ENCODE assay signal across 24 cellular contexts in genomic region chr19:17543991-17544390, GRCh38. TPM values are rescaled to one million over a fixed set of nuclear protein-coding genes. Genes with fewer than 3 reads are reported as not detected.
DNase-seq lines count a peak whose midpoint lies in the region; ATAC-seq and TF ChIP-seq lines count a peak whose summit lies in the region.
"Had no signal": no experiment of that assay in that cellular context is flagged by ENCODE, and none has a peak within 500 bp of the region (broad histone marks: within the 10 kb centered on the region; RNA-seq: fewer than 3 reads in every experiment).

No MANE protein-coding gene starts in this region.

- intact Hi-C loops in dendritic cell treated with granulocyte-macrophage colony-stimulating factor and Interleukin-4, amounts not matched to agents 40 ng/mL and 50 ng/mL, for 4 days (cut with micrococcal nuclease), result no loop called here

- no peak overlapping the region for H3K4me3 Mint-ChIP-seq in dendritic cell treated with granulocyte-macrophage colony-stimulating factor and Interleukin-4, amounts not matched to agents 40 ng/mL and 50 ng/mL, for 4 days
- H3K4me3 Mint-ChIP-seq in stimulated activated naive B cell treated with anti-CD40 and anti-IgM and Interleukin-4, amounts not matched to agents 10 μg/mL and 1 μg/mL and 100 μg/mL, for 72 hours, result no peak overlapping the region
- H3K4me3 Mint-ChIP-seq in glutamatergic neuron (ENCODE audit: unreplicated experiment), result no peak overlapping the region
- H3K4me3 Mint-ChIP-seq: CD14-positive monocyte had no signal

- no peak for ATAC-seq in stimulated activated naive B cell treated with anti-CD40 and anti-IgM and Interleukin-4, amounts not matched to agents 10 μg/mL and 1 μg/mL and 100 μg/mL, for 72 hours (replicated peaks)
- ATAC-seq: A549, Panc1 had no signal

- peaks cover 4% of the 10 kb centered on the region for H3K27me3 Mint-ChIP-seq in dendritic cell treated with granulocyte-macrophage colony-stimulating factor and Interleukin-4, amounts not matched to agents 40 ng/mL and 50 ng/mL, for 4 days
- H3K27me3 Mint-ChIP-seq in stimulated activated naive B cell treated with anti-CD40 and anti-IgM and Interleukin-4, amounts not matched to agents 10 μg/mL and 1 μg/mL and 100 μg/mL, for 72 hours, result no peaks in the 10 kb centered on the region
- H3K27me3 Mint-ChIP-seq in glutamatergic neuron (ENCODE audit: unreplicated experiment), result peaks cover 9% of the 10 kb centered on the region

- no peaks in the 10 kb centered on the region for H3K9me3 Mint-ChIP-seq in dendritic cell treated with granulocyte-macrophage colony-stimulating factor and Interleukin-4, amounts not matched to agents 40 ng/mL and 50 ng/mL, for 4 days
- H3K9me3 Mint-ChIP-seq in stimulated activated naive B cell treated with anti-CD40 and anti-IgM and Interleukin-4, amounts not matched to agents 10 μg/mL and 1 μg/mL and 100 μg/mL, for 72 hours, result no peaks in the 10 kb centered on the region
- H3K9me3 Mint-ChIP-seq in glutamatergic neuron (ENCODE audit: unreplicated experiment), result peaks cover 6% of the 10 kb centered on the region

- no peak for TF ChIP-seq CTCF in glutamatergic neuron (IDR thresholded peaks at IDR 0.05; ENCODE audit: partially characterized antibody, unreplicated experiment)

- peak; percentile 57 for DNase-seq in CD1c-positive myeloid dendritic cell (ENCODE audit: extremely low spot score)
- peak; percentile 86 for DNase-seq in MV-4-11 (lab: John Stamatoyannopoulos, UW)
- no peak for DNase-seq in stimulated activated naive B cell treated with anti-CD40 and anti-IgM and Interleukin-4, amounts not matched to agents 10 μg/mL and 1 μg/mL and 100 μg/mL, for 72 hours
- DNase-seq in NCI-H146 treated with DMSO at 0.1 percent for 48 hours (lab: John Stamatoyannopoulos, UW; ENCODE audit: unreplicated experiment), result no peak
- DNase-seq in NCI-H345 (lab: John Stamatoyannopoulos, UW), result no peak
- no peak for DNase-seq in glutamatergic neuron
- DNase-seq: AML-193, Calu3, DMS79 treated with DMSO at 0.1 percent for 48 hours, GF-D8, KG1, MG63, NCI-H1105, NCI-H1436 treated with DMSO at 0.1 percent for 48 hours, NCI-H1930, NCI-H2107, NCI-H446, NCI-H526, NCI-H82, SIG-M5 had no signal

- peak overlapping the region; percentile 52 for H3K27ac Mint-ChIP-seq in dendritic cell treated with granulocyte-macrophage colony-stimulating factor and Interleukin-4, amounts not matched to agents 40 ng/mL and 50 ng/mL, for 4 days
- peak overlapping the region; percentile 48 for H3K27ac Mint-ChIP-seq in stimulated activated naive B cell treated with anti-CD40 and anti-IgM and Interleukin-4, amounts not matched to agents 10 μg/mL and 1 μg/mL and 100 μg/mL, for 72 hours
- H3K27ac Mint-ChIP-seq in glutamatergic neuron (ENCODE audit: unreplicated experiment), result no peak overlapping the region

- no peaks in the 10 kb centered on the region for H3K36me3 Mint-ChIP-seq in dendritic cell treated with granulocyte-macrophage colony-stimulating factor and Interleukin-4, amounts not matched to agents 40 ng/mL and 50 ng/mL, for 4 days (ENCODE audit: low read depth)
- H3K36me3 Mint-ChIP-seq in stimulated activated naive B cell treated with anti-CD40 and anti-IgM and Interleukin-4, amounts not matched to agents 10 μg/mL and 1 μg/mL and 100 μg/mL, for 72 hours, result peaks cover 68 to 74% of the 10 kb centered on the region in 2 donors
- peaks cover 3% of the 10 kb centered on the region for H3K36me3 Mint-ChIP-seq in glutamatergic neuron (ENCODE audit: unreplicated experiment)
- H3K36me3 Mint-ChIP-seq: CD14-positive monocyte had no signal

- peaks cover 63% of the 10 kb centered on the region for H3K4me1 Mint-ChIP-seq in dendritic cell treated with granulocyte-macrophage colony-stimulating factor and Interleukin-4, amounts not matched to agents 40 ng/mL and 50 ng/mL, for 4 days (ENCODE audit: low read depth)
- H3K4me1 Mint-ChIP-seq in stimulated activated naive B cell treated with anti-CD40 and anti-IgM and Interleukin-4, amounts not matched to agents 10 μg/mL and 1 μg/mL and 100 μg/mL, for 72 hours, result peaks cover 46 to 65% of the 10 kb centered on the region in 2 donors
- no peaks in the 10 kb centered on the region for H3K4me1 Mint-ChIP-seq in glutamatergic neuron (ENCODE audit: low read depth, unreplicated experiment)

RNA-seq across cellular contexts. Expression of gene COLGALT1, which starts 11.5 kb away (rescaled TPM):
- 74.5 TPM for total RNA-seq in glutamatergic neuron (ENCODE audit: unreplicated experiment)

RNA-seq across cellular contexts. Expression of gene PGLS, which starts 32.5 kb away (rescaled TPM):
- 66.0 TPM for total RNA-seq in glutamatergic neuron (ENCODE audit: unreplicated experiment)

Comparison
In these comparisons a context has a peak if more than half of its experiments do, and no peak if none do; other contexts are left out.
1. DNase-seq: peak in CD1c-positive myeloid dendritic cell (single experiment) and MV-4-11 (single experiment); none in stimulated activated naive B cell treated with anti-CD40 and anti-IgM and Interleukin-4, amounts not matched to agents 10 μg/mL and 1 μg/mL and 100 μg/mL, for 72 hours (single experiment), NCI-H146 treated with DMSO at 0.1 percent for 48 hours (single experiment), NCI-H345 (single experiment) and glutamatergic neuron (single experiment).